In genomic region chr15:53535886-53536285, GRCh38 we compare ENCODE assay signal across 20 cellular contexts.
A peak's percentile ranks its signal among the peaks of the same experiment; 100 is the strongest.
DNase-seq lines count a peak whose midpoint lies in the region; ATAC-seq and TF ChIP-seq lines count a peak whose summit lies in the region.
"Had no signal": no experiment of that assay in that cellular context is flagged by ENCODE, and none has a peak within 500 bp of the region (broad histone marks: within the 10 kb centered on the region; RNA-seq: fewer than 3 reads in every experiment).

No MANE protein-coding gene starts in this region.

- H3F3A ChIP-seq in neural progenitor cell (ENCODE audit: low read depth): no peaks in the 10 kb centered on the region

- H4K20me1 ChIP-seq in neural progenitor cell (ENCODE audit: low read depth): no peaks in the 10 kb centered on the region

- no peaks in the 10 kb centered on the region for H3K9me3 ChIP-seq in neural progenitor cell (ENCODE audit: low read depth)
- H3K9me3 ChIP-seq: HAP-1 had no signal

- H3K9me3 Mint-ChIP-seq in neural progenitor cell (peaks cover 5% of the 10 kb centered on the region), chondrocyte (ENCODE audit: low read depth) (no peaks in the 10 kb centered on the region)
- H3K9me3 Mint-ChIP-seq in activated naive CD8-positive, alpha-beta T cell treated with anti-CD3 and anti-CD28 coated beads for 36 hours: no peaks in the 10 kb centered on the region

- peaks cover 16% of the 10 kb centered on the region for H3K4me1 ChIP-seq in neural progenitor cell
- H3K4me1 ChIP-seq: HAP-1 had no signal

- no peak overlapping the region for H3K4me3 ChIP-seq in astrocyte of the spinal cord (ENCODE audit: low read depth, low read length)
- no peak overlapping the region for H3K4me3 ChIP-seq in neural progenitor cell
- H3K4me3 ChIP-seq: HAP-1 had no signal

- H3K4me3 Mint-ChIP-seq in neural progenitor cell (no peak overlapping the region), chondrocyte (ENCODE audit: unreplicated experiment) (no peak overlapping the region)
- H3K4me3 Mint-ChIP-seq in activated naive CD8-positive, alpha-beta T cell treated with anti-CD3 and anti-CD28 coated beads for 36 hours: no peak overlapping the region
- H3K4me3 Mint-ChIP-seq: IgD-negative memory B cell had no signal

- H3K79me2 ChIP-seq in neural progenitor cell (ENCODE audit: low read depth): no peaks in the 10 kb centered on the region

- peaks cover 4% of the 10 kb centered on the region for H3K27me3 Mint-ChIP-seq in neural progenitor cell (ENCODE audit: insufficient read depth, low read depth)
- H3K27me3 Mint-ChIP-seq in chondrocyte (ENCODE audit: low read depth): peaks cover 10% of the 10 kb centered on the region
- peaks cover 2% of the 10 kb centered on the region for H3K27me3 Mint-ChIP-seq in activated naive CD8-positive, alpha-beta T cell treated with anti-CD3 and anti-CD28 coated beads for 36 hours
- H3K27me3 Mint-ChIP-seq: IgD-negative memory B cell had no signal

- no peaks in the 10 kb centered on the region for H3K36me3 Mint-ChIP-seq in neural progenitor cell
- H3K36me3 Mint-ChIP-seq in chondrocyte (ENCODE audit: low read depth): no peaks in the 10 kb centered on the region
- no peaks in the 10 kb centered on the region for H3K36me3 Mint-ChIP-seq in activated naive CD8-positive, alpha-beta T cell treated with anti-CD3 and anti-CD28 coated beads for 36 hours
- H3K36me3 Mint-ChIP-seq: IgD-negative memory B cell had no signal

- H3K27ac ChIP-seq in neural progenitor cell: no peak overlapping the region
- H3K27ac ChIP-seq: C4-2B had no signal

- no peak for TF ChIP-seq CTCF in astrocyte of the spinal cord (IDR thresholded peaks at IDR 0.05; ENCODE audit: low read depth, low read length)
- TF ChIP-seq CTCF in neural progenitor cell (IDR thresholded peaks at IDR 0.05): no peak
- no peak for TF ChIP-seq CTCF in chondrocyte (IDR thresholded peaks at IDR 0.05)

- H2AFZ ChIP-seq in neural progenitor cell (replicated peaks): no peak overlapping the region

- in situ Hi-C loops in Caki2 (cut with HindIII; ENCODE audit: low pct_unique_long_range_greater_than_20kb, low sequenced_read_pairs) (no loop called here), astrocyte of the spinal cord (cut with HindIII; ENCODE audit: low sequenced_read_pairs) (no loop called here)

- DNase-seq in Caki2 (ENCODE audit: low read depth): peak; percentile 85
- DNase-seq in NCI-H82 (lab: John Stamatoyannopoulos, UW): peak; percentile 82
- peak; percentile 15 for DNase-seq in astrocyte of the spinal cord (ENCODE audit: low read depth, low spot score)
- DNase-seq in neural progenitor cell (ENCODE audit: low spot score): no peak
- DNase-seq in chondrocyte (ENCODE audit: low spot score): no peak
- no peak for DNase-seq in activated naive CD8-positive, alpha-beta T cell treated with anti-CD3 and anti-CD28 coated beads for 36 hours
- no peak for DNase-seq in C1 segment of cervical spinal cord (lab: John Stamatoyannopoulos, UW)
- DNase-seq: GDM1, Karpas-422, NCI-H1417 treated with DMSO at 0.1 percent for 48 hours, NCI-H2029 treated with DMSO at 0.1 percent for 48 hours, NCI-H2171 treated with DMSO at 0.1 percent for 48 hours, NCI-H510A, NCI-H774, RPMI8226, SHP77 treated with DMSO at 0.1 percent for 48 hours had no signal

- peaks cover 27% of the 10 kb centered on the region for H3K4me1 Mint-ChIP-seq in neural progenitor cell
- no peaks in the 10 kb centered on the region for H3K4me1 Mint-ChIP-seq in chondrocyte (ENCODE audit: low read depth)
- no peaks in the 10 kb centered on the region for H3K4me1 Mint-ChIP-seq in activated naive CD8-positive, alpha-beta T cell treated with anti-CD3 and anti-CD28 coated beads for 36 hours
- H3K4me1 Mint-ChIP-seq: IgD-negative memory B cell had no signal

- ATAC-seq in GM21723 (IDR thresholded peaks at IDR 0.05; ENCODE audit: unreplicated experiment): no peak

- H3K36me3 ChIP-seq in neural progenitor cell: no peaks in the 10 kb centered on the region
- H3K36me3 ChIP-seq: HAP-1 had no signal

- H3K27ac Mint-ChIP-seq in neural progenitor cell (peak overlapping the region; percentile 85), chondrocyte (ENCODE audit: unreplicated experiment) (no peak overlapping the region)
- no peak overlapping the region for H3K27ac Mint-ChIP-seq in activated naive CD8-positive, alpha-beta T cell treated with anti-CD3 and anti-CD28 coated beads for 36 hours
- H3K27ac Mint-ChIP-seq: IgD-negative memory B cell had no signal

- H3K9ac ChIP-seq in neural progenitor cell: no peak overlapping the region

- H3K27me3 ChIP-seq in neural progenitor cell: no peaks in the 10 kb centered on the region

- no peak overlapping the region for H3K4me2 ChIP-seq in neural progenitor cell

Comparison
In these comparisons a context has a peak if more than half of its experiments do, and no peak if none do; other contexts are left out.
1. DNase-seq: peak in Caki2 (single experiment), NCI-H82 (single experiment) and astrocyte of the spinal cord (single experiment); none in neural progenitor cell (single experiment), chondrocyte (single experiment), activated naive CD8-positive, alpha-beta T cell treated with anti-CD3 and anti-CD28 coated beads for 36 hours (single experiment) and C1 segment of cervical spinal cord (0 of 14).